In the genomic region with DNA sequence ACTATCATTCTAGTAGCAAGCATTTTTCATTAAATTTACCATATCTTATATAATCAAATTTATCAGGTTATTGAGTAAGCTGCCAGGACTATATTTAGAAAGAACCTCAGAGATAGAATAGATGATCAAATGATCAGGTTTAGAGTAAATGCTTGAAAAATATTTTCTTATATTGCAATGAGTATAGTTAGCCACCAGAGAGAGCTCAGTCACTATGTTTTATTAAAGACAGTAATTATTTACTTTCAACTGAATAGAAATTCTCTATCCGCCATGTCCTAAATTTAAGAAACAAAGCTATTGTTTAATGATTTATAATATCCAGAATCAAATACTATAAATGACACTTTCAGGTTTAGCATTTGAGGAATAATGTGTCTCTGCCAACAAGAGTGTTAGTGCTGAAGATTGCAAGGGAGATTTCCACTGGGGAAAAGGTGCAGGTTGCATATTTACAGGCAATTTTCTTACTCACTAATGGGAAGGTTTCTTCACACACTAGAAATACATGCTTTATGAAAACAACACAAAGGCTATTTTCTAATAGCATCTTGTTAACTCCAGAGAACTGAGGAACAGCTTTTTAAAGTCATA, we compare ENCODE assay signal across 9 cellular contexts.
DNase-seq lines count a peak whose midpoint lies in the region; ATAC-seq and TF ChIP-seq lines count a peak whose summit lies in the region.
"Had no signal": no experiment of that assay in that cellular context is flagged by ENCODE, and none has a peak within 500 bp of the region (broad histone marks: within the 10 kb centered on the region; RNA-seq: fewer than 3 reads in every experiment).

No MANE protein-coding gene starts in this region.

- H3K79me1 ChIP-seq in mesendoderm (ENCODE audit: low read length): no peaks in the 10 kb centered on the region

- no peaks in the 10 kb centered on the region for H3K79me2 ChIP-seq in mesendoderm (ENCODE audit: control insufficient read depth, insufficient read depth, low read length)

- no peaks in the 10 kb centered on the region for H3K27me3 ChIP-seq in mesendoderm (ENCODE audit: insufficient read depth, low read length, poor library complexity)
- no peaks in the 10 kb centered on the region for H3K27me3 ChIP-seq in HAP-1 (ENCODE audit: low read depth)

- no peak overlapping the region for H2AK5ac ChIP-seq in mesendoderm (ENCODE audit: low read length)

- H2BK5ac ChIP-seq in mesendoderm (ENCODE audit: low read length): no peak overlapping the region

- TF ChIP-seq CTCF in astrocyte of the spinal cord (IDR thresholded peaks at IDR 0.05; ENCODE audit: low read depth, low read length): peak; percentile 45

- no peak overlapping the region for H3K23ac ChIP-seq in mesendoderm (ENCODE audit: low read length)

- H4K8ac ChIP-seq in mesendoderm (ENCODE audit: low read depth, low read length): no peak overlapping the region

- no peak overlapping the region for H3K4me3 Mint-ChIP-seq in immature natural killer cell
- H3K4me3 Mint-ChIP-seq: naive B cell had no signal

- no peak overlapping the region for H3K18ac ChIP-seq in mesendoderm (ENCODE audit: low read length)

- no peak overlapping the region for H2BK120ac ChIP-seq in mesendoderm (ENCODE audit: low read depth, low read length)

- peak; percentile 32 for ATAC-seq in GM18861 (IDR thresholded peaks at IDR 0.05; ENCODE audit: unreplicated experiment)

- no peak overlapping the region for H2BK15ac ChIP-seq in mesendoderm (replicated peaks; ENCODE audit: low read depth)

- peaks cover 0 to 3% (median under 1%) of the 10 kb centered on the region in 6 donors for H3K9me3 Mint-ChIP-seq in immature natural killer cell
- H3K9me3 Mint-ChIP-seq: naive B cell had no signal

- H3K36me3 Mint-ChIP-seq in immature natural killer cell: no peaks in the 10 kb centered on the region
- H3K36me3 Mint-ChIP-seq: naive B cell had no signal

- H3K9ac ChIP-seq in mesendoderm (ENCODE audit: low read length): no peak overlapping the region

- H4K5ac ChIP-seq in mesendoderm (ENCODE audit: low read length): no peak overlapping the region

- H3K9me3 ChIP-seq in HAP-1: no peaks in the 10 kb centered on the region

- no peak overlapping the region for H3K4me2 ChIP-seq in mesendoderm (ENCODE audit: low read length)

- in situ Hi-C loops in astrocyte of the spinal cord (cut with HindIII; ENCODE audit: low sequenced_read_pairs) (no loop called here), HAP-1 (cut with MboI; ENCODE audit: low sequenced_read_pairs) (no loop called here)

- no peaks in the 10 kb centered on the region for H3K27me3 Mint-ChIP-seq in immature natural killer cell (ENCODE audit: low read depth in 3 of 3)
- H3K27me3 Mint-ChIP-seq: naive B cell had no signal

- no peak overlapping the region for H3K27ac Mint-ChIP-seq in immature natural killer cell
- H3K27ac Mint-ChIP-seq: naive B cell had no signal

- no peak overlapping the region for H3K27ac ChIP-seq in mesendoderm (ENCODE audit: low read depth, low read length)

- no peak overlapping the region for H3K4ac ChIP-seq in mesendoderm (ENCODE audit: low read depth, low read length)

- peak; percentile 25 for DNase-seq in NCI-H2029 (lab: John Stamatoyannopoulos, UW)
- peak; percentile 42 for DNase-seq in astrocyte of the spinal cord (ENCODE audit: low read depth, low spot score)
- peak; percentile 14 for DNase-seq in mesendoderm
- DNase-seq in immature natural killer cell: no peak
- DNase-seq in NCI-H526 treated with DMSO at 0.1 percent for 48 hours (lab: John Stamatoyannopoulos, UW): no peak
- DNase-seq in stimulated activated CD4-positive, alpha-beta T cell treated with anti-CD3 and anti-CD28 coated beads, Interleukin-2, amount 100 ng/mL, for 24 hours: no peak
- DNase-seq in HAP-1 (ENCODE audit: low spot score in 2 of 2): no peak
- DNase-seq: naive B cell had no signal

- H3K4me3 ChIP-seq in astrocyte of the spinal cord (ENCODE audit: low read depth, low read length): no peak overlapping the region
- H3K4me3 ChIP-seq in mesendoderm (ENCODE audit: low read length): no peak overlapping the region
- H3K4me3 ChIP-seq in HAP-1: no peak overlapping the region

- H3K4me1 Mint-ChIP-seq in immature natural killer cell: no peaks in the 10 kb centered on the region
- H3K4me1 Mint-ChIP-seq: naive B cell had no signal

- H3K36me3 ChIP-seq in mesendoderm (ENCODE audit: control insufficient read depth, insufficient read depth, low read length) (no peaks in the 10 kb centered on the region), HAP-1 (replicated peaks) (no peaks in the 10 kb centered on the region)

- H3K56ac ChIP-seq in mesendoderm (ENCODE audit: low read length): no peak overlapping the region

- H3K4me1 ChIP-seq in mesendoderm (ENCODE audit: control insufficient read depth, low read depth, low read length) (no peaks in the 10 kb centered on the region), HAP-1 (no peaks in the 10 kb centered on the region)

- WGBS in mesendoderm (ENCODE audit: extremely low coverage, insufficient coverage, low lambda C conversion rate): no CpG with 5 or more reads among the region's 1 CpG

Comparison
In these comparisons a context has a peak if more than half of its experiments do, and no peak if none do; other contexts are left out.
1. DNase-seq: peak in NCI-H2029 (single experiment), astrocyte of the spinal cord (single experiment) and mesendoderm (single experiment); none in immature natural killer cell (0 of 3), NCI-H526 treated with DMSO at 0.1 percent for 48 hours (single experiment), stimulated activated CD4-positive, alpha-beta T cell treated with anti-CD3 and anti-CD28 coated beads, Interleukin-2, amount 100 ng/mL, for 24 hours (0 of 2) and HAP-1 (0 of 2).